ENCODE assay signal across 29 cellular contexts in genomic region chr2:77336013-77336412, GRCh38.
"Had no signal": no experiment of that assay in that cellular context is flagged by ENCODE, and none has a peak within 500 bp of the region (broad histone marks: within the 10 kb centered on the region; RNA-seq: fewer than 3 reads in every experiment).

No MANE protein-coding gene starts in this region.

- H3K27me3 ChIP-seq: colonic mucosa, dorsolateral prefrontal cortex, esophagus muscularis mucosa, esophagus squamous epithelium, foreskin keratinocyte, gastrocnemius medialis, gastroesophageal sphincter, heart left ventricle, heart right ventricle had no signal

- H3K4me3 Mint-ChIP-seq: dendritic cell treated with granulocyte-macrophage colony-stimulating factor and Interleukin-4, amounts not matched to agents 40 ng/mL and 50 ng/mL, for 4 days; effector memory CD8-positive, alpha-beta T cell; endodermal cell had no signal

- H3K4me1 ChIP-seq: colonic mucosa, esophagus muscularis mucosa, esophagus squamous epithelium, foreskin keratinocyte, gastrocnemius medialis, gastroesophageal sphincter, heart left ventricle, heart right ventricle had no signal

- H3K27ac Mint-ChIP-seq: dendritic cell treated with granulocyte-macrophage colony-stimulating factor and Interleukin-4, amounts not matched to agents 40 ng/mL and 50 ng/mL, for 4 days; effector memory CD8-positive, alpha-beta T cell; endodermal cell had no signal

- DNase-seq: colonic mucosa; cortex of kidney; dermis blood vessel endothelial cell; dorsolateral prefrontal cortex; effector CD4-positive, alpha-beta T cell; effector CD8-positive, alpha-beta T cell; effector memory CD4-positive, alpha-beta T cell; effector memory CD8-positive, alpha-beta T cell; endodermal cell; erythroblast; esophagus squamous epithelium; foreskin fibroblast; foreskin keratinocyte; foreskin melanocyte; gastrocnemius medialis; glutamatergic neuron; head of caudate nucleus; heart left ventricle; heart right ventricle had no signal

- FAIRE-seq: colon, endometrium, endothelial cell of umbilical vein, frontal cortex had no signal

- H3K9me3 ChIP-seq: colonic mucosa, gastrocnemius medialis had no signal

- H3K4me1 Mint-ChIP-seq: endodermal cell had no signal

- H3K27ac ChIP-seq: colonic mucosa, coronary artery, dorsolateral prefrontal cortex, epithelial cell of prostate, esophagus muscularis mucosa, esophagus squamous epithelium, foreskin keratinocyte, gastrocnemius medialis, gastroesophageal sphincter, heart left ventricle, heart right ventricle had no signal

- ATAC-seq: effector memory CD8-positive, alpha-beta T cell; esophagus mucosa; foreskin keratinocyte; gastrocnemius medialis; gastroesophageal sphincter; heart left ventricle; heart right ventricle had no signal

- H3K4me3 ChIP-seq: colonic mucosa, coronary artery, dorsolateral prefrontal cortex, esophagus muscularis mucosa, esophagus squamous epithelium, gastrocnemius medialis, gastroesophageal sphincter, heart left ventricle, heart right ventricle had no signal

- H3K27me3 Mint-ChIP-seq: dendritic cell treated with granulocyte-macrophage colony-stimulating factor and Interleukin-4, amounts not matched to agents 40 ng/mL and 50 ng/mL, for 4 days; effector memory CD8-positive, alpha-beta T cell had no signal

- H3K36me3 ChIP-seq: colonic mucosa, esophagus muscularis mucosa, esophagus squamous epithelium, gastrocnemius medialis, gastroesophageal sphincter, heart left ventricle, heart right ventricle had no signal
